29 cellular contexts compared by ENCODE assay signal in genomic region chr10:108307250-108307924, GRCh38.
"Had no signal": no experiment of that assay in that cellular context is flagged by ENCODE, and none has a peak within 500 bp of the region (broad histone marks: within the 10 kb centered on the region; RNA-seq: fewer than 3 reads in every experiment).

No MANE protein-coding gene starts in this region.

- H3K36me3 ChIP-seq: neutrophil, right lobe of liver, sigmoid colon, spleen, suprapubic skin, tibial nerve, upper lobe of left lung, uterus had no signal

- H3K4me1 ChIP-seq: parathyroid adenoma, psoas muscle, right lobe of liver, sigmoid colon, spleen, suprapubic skin, testis, tibial nerve, upper lobe of left lung, uterus had no signal

- DNase-seq: naive B cell; naive thymus-derived CD8-positive, alpha-beta T cell; nephron progenitor cell; nucleus accumbens; psoas muscle; right cardiac atrium; right lobe of liver; sigmoid colon; spleen; stimulated activated CD4-positive, alpha-beta T cell treated with anti-CD3 and anti-CD28 coated beads, Interleukin-12 subunit alpha, Interleukin-12 subunit beta, amount 100 ng/mL, for 4 hours; stimulated activated CD4-positive, alpha-beta T cell treated with anti-CD3 and anti-CD28 coated beads, Interleukin-1b, Interleukin-23, amount 100 ng/mL, for 48 hours; stimulated activated CD4-positive, alpha-beta T cell treated with anti-CD3 and anti-CD28 coated beads, Interleukin-4, amount 100 ng/mL, for 1 hour; stimulated activated CD4-positive, alpha-beta T cell treated with anti-CD3 and anti-CD28 coated beads, Interleukin-4, amount 100 ng/mL, for 4 hours; stimulated activated CD8-positive, alpha-beta memory T cell treated with anti-CD3 and anti-CD28 coated beads, Interleukin-4, amount 100 ng/mL, for 48 hours; stimulated activated naive CD4-positive, alpha-beta T cell; stimulated activated naive CD8-positive, alpha-beta T cell treated with anti-CD3 and anti-CD28 coated beads, Interleukin-15, amount 100 ng/mL, for 72 hours; stimulated activated naive CD8-positive, alpha-beta T cell treated with anti-CD3 and anti-CD28 coated beads, Interleukin-15, Interleukin-2, amounts not matched to agents 100 U/mL and 50 U/mL, for 24 hours; substantia nigra; testis; trophoblast cell; upper lobe of left lung; uterus had no signal

- H3K27ac ChIP-seq: neutrophil, parathyroid adenoma, psoas muscle, right lobe of liver, sigmoid colon, spleen, suprapubic skin, testis, tibial nerve, upper lobe of left lung, uterus had no signal

- ATAC-seq: naive thymus-derived CD8-positive, alpha-beta T cell; natural killer cell treated with Interleukin-12 subunit alpha and Interleukin-12 subunit beta and Interleukin-15 and Interleukin-18, amount 100 ng/mL, for 72 hours; psoas muscle; right cardiac atrium; right lobe of liver; stimulated activated memory B cell treated with anti-CD40 and anti-IgM and Interleukin-4, amounts not matched to agents 10 μg/mL and 1 μg/mL and 100 μg/mL, for 72 hours; stimulated activated naive CD8-positive, alpha-beta T cell treated with anti-CD3 and anti-CD28 coated beads, Interleukin-15, amount 100 ng/mL, for 72 hours; stimulated activated naive CD8-positive, alpha-beta T cell treated with anti-CD3 and anti-CD28 coated beads, Interleukin-15, Interleukin-2, amounts not matched to agents 100 U/mL and 50 U/mL, for 24 hours had no signal

- H3K27me3 ChIP-seq: neutrophil, right lobe of liver, sigmoid colon, spleen, suprapubic skin, testis, tibial nerve, upper lobe of left lung, uterus had no signal

- H3K4me3 ChIP-seq: psoas muscle, right lobe of liver, sigmoid colon, smooth muscle cell, spleen, suprapubic skin, testis, tibial nerve, upper lobe of left lung, uterus had no signal

- H3K9me3 ChIP-seq: neutrophil, psoas muscle, right lobe of liver, sigmoid colon, spleen, suprapubic skin, testis, tibial nerve, upper lobe of left lung, uterus had no signal
